In the genomic region with DNA sequence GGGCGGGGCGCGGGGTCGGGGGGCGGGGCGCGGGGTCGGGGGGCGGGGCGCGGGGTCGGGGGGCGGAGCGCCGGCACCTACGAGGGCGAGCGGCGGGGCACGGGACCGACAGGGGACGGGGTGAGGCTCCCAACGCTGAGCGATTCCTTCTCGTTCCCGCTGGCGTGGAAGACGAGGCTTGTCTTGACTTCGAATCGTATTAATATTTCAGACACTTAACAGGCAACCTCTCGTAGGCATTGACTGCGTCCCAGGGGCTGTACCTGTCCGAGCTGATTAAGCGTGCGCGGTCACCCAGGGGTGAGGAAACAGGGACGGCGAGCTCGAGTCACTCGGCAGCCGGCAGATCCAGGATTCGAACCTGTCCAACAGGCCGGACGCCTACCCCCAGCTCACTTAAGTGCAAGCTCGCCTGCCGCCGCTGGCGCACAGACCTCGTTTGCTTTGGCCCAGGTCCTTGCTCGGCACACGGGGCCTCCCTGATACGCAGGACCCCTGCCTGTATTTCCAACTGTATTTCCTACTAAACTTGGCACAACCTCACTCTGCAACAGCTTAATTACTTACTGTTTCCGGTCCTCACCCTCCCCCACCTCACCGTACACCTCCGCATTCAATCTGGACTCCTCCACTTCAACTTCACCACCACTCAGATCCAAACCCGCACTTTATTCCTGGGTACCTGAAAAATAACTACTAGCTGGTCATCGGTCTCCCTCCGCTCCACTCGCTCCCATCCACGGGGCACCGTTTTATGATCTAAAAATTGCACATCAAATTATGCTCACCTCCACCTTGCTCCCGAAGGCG, we compare ENCODE assay signal across 8 cellular contexts. TPM values are rescaled to one million over a fixed set of nuclear protein-coding genes. Genes with fewer than 3 reads are reported as not detected.
DNase-seq lines count a peak whose midpoint lies in the region; ATAC-seq and TF ChIP-seq lines count a peak whose summit lies in the region.

No MANE protein-coding gene starts in this region.

- peak overlapping the region; percentile 73 for H3K4me3 Mint-ChIP-seq in activated CD8-positive, alpha-beta memory T cell treated with anti-CD3 and anti-CD28 coated beads, Interleukin-2, amount 10 ng/mL, durations not matched to agents 7 days and 5 days

- peak overlapping the region; percentile 71 for H3K27ac Mint-ChIP-seq in activated CD8-positive, alpha-beta memory T cell treated with anti-CD3 and anti-CD28 coated beads, Interleukin-2, amount 10 ng/mL, durations not matched to agents 7 days and 5 days

- ATAC-seq in HG02840 (IDR thresholded peaks at IDR 0.05; ENCODE audit: low FRiP score, unreplicated experiment) = peak; percentile 34
- ATAC-seq in activated CD8-positive, alpha-beta memory T cell treated with anti-CD3 and anti-CD28 coated beads, Interleukin-2, amount 10 ng/mL, durations not matched to agents 7 days and 5 days = peak; percentile 31
- no peak for ATAC-seq in GM18870 (IDR thresholded peaks at IDR 0.05; ENCODE audit: unreplicated experiment)

- CTCF ChIA-PET in activated CD8-positive, alpha-beta memory T cell treated with anti-CD3 and anti-CD28 coated beads, Interleukin-2, amount 10 ng/mL, durations not matched to agents 7 days and 5 days (lab: Charles Lee) = interaction anchor here (0.7 to 1.5 kb wide), 3 partner anchors 17 to 46 kb away, joined by 3 to 4 read pairs (median 3); no protein-coding TSS in a partner anchor

- peaks cover 13% of the 10 kb centered on the region for H3K27me3 ChIP-seq in neuron (ENCODE audit: insufficient read depth, low read length)

- H3K4me3 ChIP-seq in fibroblast of villous mesenchyme (ENCODE audit: low read depth, low read length) = peak overlapping the region; percentile 63
- peak overlapping the region; percentile 52 for H3K4me3 ChIP-seq in neuron (ENCODE audit: low read length)

- no peaks in the 10 kb centered on the region for H3K27me3 Mint-ChIP-seq in activated CD8-positive, alpha-beta memory T cell treated with anti-CD3 and anti-CD28 coated beads, Interleukin-2, amount 10 ng/mL, durations not matched to agents 7 days and 5 days

- no peaks in the 10 kb centered on the region for H3K9me3 Mint-ChIP-seq in activated CD8-positive, alpha-beta memory T cell treated with anti-CD3 and anti-CD28 coated beads, Interleukin-2, amount 10 ng/mL, durations not matched to agents 7 days and 5 days (ENCODE audit: low read depth)

- H3K4me1 ChIP-seq in neuron (ENCODE audit: insufficient read depth, low read length) = peaks cover 39% of the 10 kb centered on the region

- peaks cover 32% of the 10 kb centered on the region for H3K4me1 Mint-ChIP-seq in activated CD8-positive, alpha-beta memory T cell treated with anti-CD3 and anti-CD28 coated beads, Interleukin-2, amount 10 ng/mL, durations not matched to agents 7 days and 5 days

- H3K36me3 Mint-ChIP-seq in activated CD8-positive, alpha-beta memory T cell treated with anti-CD3 and anti-CD28 coated beads, Interleukin-2, amount 10 ng/mL, durations not matched to agents 7 days and 5 days = peaks cover 11% of the 10 kb centered on the region

- DNase-seq in activated CD8-positive, alpha-beta memory T cell treated with anti-CD3 and anti-CD28 coated beads for 24 hours = peak; percentile 88
- DNase-seq in activated CD8-positive, alpha-beta memory T cell treated with anti-CD3 and anti-CD28 coated beads, Interleukin-2, amount 50 U/mL, for 4 hours = no peak
- DNase-seq in NCI-H146 treated with DMSO at 0.1 percent for 48 hours (lab: John Stamatoyannopoulos, UW; ENCODE audit: unreplicated experiment) (peak; percentile 77), fibroblast of villous mesenchyme (ENCODE audit: low read depth) (no peak)
- DNase-seq in activated CD8-positive, alpha-beta memory T cell treated with anti-CD3 and anti-CD28 coated beads, Interleukin-2, amount 10 ng/mL, durations not matched to agents 7 days and 5 days = peak; percentile 62

- H3K9me3 ChIP-seq in neuron (ENCODE audit: low read length) = no peaks in the 10 kb centered on the region

- peaks cover 13% of the 10 kb centered on the region for H3K36me3 ChIP-seq in neuron (ENCODE audit: insufficient read depth, low read length)

- H2AFZ ChIP-seq in neuron (ENCODE audit: low read depth, low read length) = no peak overlapping the region

- TF ChIP-seq CTCF in fibroblast of villous mesenchyme (IDR thresholded peaks at IDR 0.05; ENCODE audit: insufficient read depth, low read depth, low read length) = no peak

RNA-seq across cellular contexts. Expression of a gene that starts 0.7 kb away (rescaled TPM):
- 10 to 100 TPM; 21.5 to 22.7 TPM for total RNA-seq in activated CD8-positive, alpha-beta memory T cell treated with anti-CD3 and anti-CD28 coated beads, Interleukin-2, amount 10 ng/mL, durations not matched to agents 7 days and 5 days
- 17.7 TPM in 2 replicates for total RNA-seq in fibroblast of villous mesenchyme

RNA-seq across cellular contexts. Expression of a gene that starts 41.2 kb away (rescaled TPM):
- total RNA-seq in activated CD8-positive, alpha-beta memory T cell treated with anti-CD3 and anti-CD28 coated beads, Interleukin-2, amount 10 ng/mL, durations not matched to agents 7 days and 5 days = not detected
- under 0.01 TPM in 1 of 2 replicates, not detected in the other for total RNA-seq in fibroblast of villous mesenchyme

RNA-seq across cellular contexts. Expression of a gene that starts 47.6 kb away (rescaled TPM):
- total RNA-seq in activated CD8-positive, alpha-beta memory T cell treated with anti-CD3 and anti-CD28 coated beads, Interleukin-2, amount 10 ng/mL, durations not matched to agents 7 days and 5 days = not detected
- not detected in 2 replicates for total RNA-seq in fibroblast of villous mesenchyme

Comparison
In these comparisons a context has a peak if more than half of its experiments do, and no peak if none do; other contexts are left out.
1. DNase-seq: peak in activated CD8-positive, alpha-beta memory T cell treated with anti-CD3 and anti-CD28 coated beads for 24 hours (single experiment), NCI-H146 treated with DMSO at 0.1 percent for 48 hours (single experiment) and activated CD8-positive, alpha-beta memory T cell treated with anti-CD3 and anti-CD28 coated beads, Interleukin-2, amount 10 ng/mL, durations not matched to agents 7 days and 5 days (single experiment); none in activated CD8-positive, alpha-beta memory T cell treated with anti-CD3 and anti-CD28 coated beads, Interleukin-2, amount 50 U/mL, for 4 hours (single experiment) and fibroblast of villous mesenchyme (single experiment).